8 cellular contexts compared by ENCODE assay signal in genomic region chr2:230327418-230328154, GRCh38. TPM values are rescaled to one million over a fixed set of nuclear protein-coding genes. Genes with fewer than 3 reads are reported as not detected.
A peak's percentile ranks its signal among the peaks of the same experiment; 100 is the strongest.
DNase-seq lines count a peak whose midpoint lies in the region; ATAC-seq, FAIRE-seq and TF ChIP-seq lines count a peak whose summit lies in the region.

No MANE protein-coding gene starts in this region.

- ATAC-seq in GM21576 (IDR thresholded peaks at IDR 0.05; ENCODE audit: unreplicated experiment) (peak; percentile 70), memory B cell (ENCODE audit: low read depth) (peak; percentile 70)

- H3K4me2 ChIP-seq in astrocyte (ENCODE audit: low read length), result peak overlapping the region; percentile 83

- H3K79me2 ChIP-seq in astrocyte (ENCODE audit: insufficient read depth, low read length), result peaks cover 29% of the 10 kb centered on the region

- H3K4me3 Mint-ChIP-seq in astrocyte (ENCODE audit: unreplicated experiment) (peak overlapping the region; percentile 88), memory B cell (peak overlapping the region; percentile 91)

- H3K27ac Mint-ChIP-seq in astrocyte (ENCODE audit: unreplicated experiment), result peak overlapping the region; percentile 81
- H3K27ac Mint-ChIP-seq in memory B cell, result peak overlapping the region; percentile 98

- TF ChIP-seq CTCF in GM10248 (IDR thresholded peaks at IDR 0.05; ENCODE audit: control extremely low read depth, extremely low read depth, low read depth, missing control alignments) (no peak), astrocyte (IDR thresholded peaks at IDR 0.05; ENCODE audit: insufficient read depth, low read depth, low read length) (no peak)

- no peak for FAIRE-seq in astrocyte (lab: Jason Lieb, UNC)

- peak overlapping the region; percentile 47 for H3K9ac ChIP-seq in astrocyte (ENCODE audit: low read length)

- peaks cover 8% of the 10 kb centered on the region for H3K9me3 Mint-ChIP-seq in astrocyte (ENCODE audit: unreplicated experiment)
- no peaks in the 10 kb centered on the region for H3K9me3 Mint-ChIP-seq in memory B cell

- peak overlapping the region; percentile 58 for H3K4me3 ChIP-seq in astrocyte (ENCODE audit: insufficient read depth, low read depth, low read length)

- H3K4me1 Mint-ChIP-seq in astrocyte (ENCODE audit: low read depth, unreplicated experiment), result peaks cover 24% of the 10 kb centered on the region
- H3K4me1 Mint-ChIP-seq in memory B cell, result peaks cover 46% of the 10 kb centered on the region

- H3K27me3 ChIP-seq in astrocyte (ENCODE audit: insufficient read depth, low read length), result no peaks in the 10 kb centered on the region

- peaks cover 3% of the 10 kb centered on the region for H3K27me3 Mint-ChIP-seq in astrocyte (ENCODE audit: low read depth, unreplicated experiment)
- H3K27me3 Mint-ChIP-seq in memory B cell, result no peaks in the 10 kb centered on the region

- POLR2A ChIA-PET in GM10248 (lab: Yijun Ruan, JAX), result no interaction called here

- no peaks in the 10 kb centered on the region for H3K36me3 ChIP-seq in astrocyte (ENCODE audit: insufficient read depth, low read length)

- H4K20me1 ChIP-seq in astrocyte (ENCODE audit: insufficient read depth, low read length), result no peaks in the 10 kb centered on the region

- peaks cover 11% of the 10 kb centered on the region for H3K36me3 Mint-ChIP-seq in astrocyte (ENCODE audit: low read depth, unreplicated experiment)
- peaks cover 25% of the 10 kb centered on the region for H3K36me3 Mint-ChIP-seq in memory B cell

- peaks cover 13% of the 10 kb centered on the region for H3K4me1 ChIP-seq in astrocyte (ENCODE audit: insufficient read depth, low read length)

- H3K9me3 ChIP-seq in astrocyte (ENCODE audit: insufficient read depth, low read depth, low read length), result peaks cover 8% of the 10 kb centered on the region

- H2AFZ ChIP-seq in astrocyte (ENCODE audit: low read depth, low read length), result peak overlapping the region; percentile 80

- CTCF ChIA-PET in GM10248 (lab: Yijun Ruan, JAX), result interaction anchor here (0.8 to 1.2 kb wide), 4 partner anchors 11 to 30 kb away, joined by 3 to 5 read pairs (median 4); no protein-coding TSS in a partner anchor

- DNase-seq in GM10248 (ENCODE audit: extremely low spot score) (peak; percentile 50), LoVo (ENCODE audit: low spot score) (peak; percentile 2), astrocyte (ENCODE audit: low read depth) (no peak), memory B cell (ENCODE audit: low spot score in 2 of 2) (no peak), cerebellum (ENCODE audit: low spot score) (no peak), C1 segment of cervical spinal cord (lab: John Stamatoyannopoulos, UW) (no peak), iPS-NIHi7 (ENCODE audit: extremely low spot score) (no peak)

- peak overlapping the region; percentile 54 for H3K27ac ChIP-seq in astrocyte (ENCODE audit: low read depth, low read length)

RNA-seq across cellular contexts. Expression of gene SP140L, which starts 0.6 kb away (rescaled TPM):
- total RNA-seq in astrocyte (32.2 and 36.8 TPM in 2 replicates), cerebellum (1.3 TPM)

Comparison
In these comparisons a context has a peak if more than half of its experiments do, and no peak if none do; other contexts are left out.
1. DNase-seq: peak in GM10248 (single experiment) and LoVo (single experiment); none in astrocyte (single experiment), memory B cell (0 of 2), cerebellum (single experiment), C1 segment of cervical spinal cord (0 of 14) and iPS-NIHi7 (single experiment).
2. RNA of gene SP140L, which starts 0.6 kb away (total RNA-seq): 32.2 to 36.8 TPM in astrocyte; 1.3 TPM in cerebellum (single experiment); every median in the first group is over 10 times any median in the second.